1 cellular context compared by ENCODE assay signal in genomic region chr3:50245831-50246516, GRCh38.
TF ChIP-seq lines count a peak whose summit lies in the region.

No MANE protein-coding gene starts in this region.

TF ChIP-seq in WTC11, 78 proteins besides CTCF, POLR2A, EP300 and RAD21 (continued from another document):
- TF ChIP-seq HMGXB4 (CRISPR knock-in tag; IDR thresholded peaks at IDR 0.05) (no peak; the same call in 1 of the 2 replicates), FOXP4 (CRISPR knock-in tag; IDR thresholded peaks at IDR 0.05) (peak; percentile 53; the same call in 1 of the 2 replicates), TCF7 (CRISPR knock-in tag; IDR thresholded peaks at IDR 0.05; ENCODE audit: low read depth) (no peak), GRHL2 (CRISPR knock-in tag; IDR thresholded peaks at IDR 0.05; ENCODE audit: insufficient replicate concordance, severe bottlenecking) (no peak), ZNF121 (CRISPR knock-in tag; IDR thresholded peaks at IDR 0.05) (0 out of 2 replicates have a peak, but pooled peaks have one; percentile 3), FOXK1 (CRISPR knock-in tag; IDR thresholded peaks at IDR 0.05) (no peak), ZNF138 (CRISPR knock-in tag; conservative IDR thresholded peaks at IDR 0.05) (no peak)
